9 cellular contexts compared by ENCODE assay signal in the genomic region with DNA sequence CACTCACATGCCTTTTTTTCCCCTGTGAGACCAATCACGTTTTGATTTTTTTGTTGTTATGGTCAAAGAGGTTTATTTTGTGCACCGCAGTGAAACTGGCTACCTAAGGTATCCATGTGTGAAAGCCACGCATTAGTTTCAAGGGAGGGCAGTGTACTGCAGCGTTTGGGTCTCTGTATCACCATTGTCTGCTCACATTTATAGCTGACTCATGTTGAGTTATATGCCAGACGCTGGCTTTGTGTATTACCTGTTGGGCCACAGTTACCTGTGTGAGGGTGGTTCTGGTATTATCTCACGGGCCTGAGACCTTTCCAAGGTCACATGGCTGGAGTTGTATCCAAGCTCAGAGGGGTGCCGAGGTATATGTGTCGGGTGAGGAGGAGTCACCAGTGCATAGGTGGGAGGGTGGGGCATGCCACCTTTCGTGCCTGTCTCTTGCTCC.
DNase-seq lines count a peak whose midpoint lies in the region; ATAC-seq, FAIRE-seq and TF ChIP-seq lines count a peak whose summit lies in the region.
"Had no signal": no experiment of that assay in that cellular context is flagged by ENCODE, and none has a peak within 500 bp of the region (broad histone marks: within the 10 kb centered on the region; RNA-seq: fewer than 3 reads in every experiment).

No MANE protein-coding gene starts in this region.

- 66 to 72% (median 68%) methylated on average over 5 to 9 of the region's 9 CpGs for WGBS in adrenal gland, 4 donors

- DNase-seq in adrenal gland = no peak
- DNase-seq in NOMO-1 (lab: John Stamatoyannopoulos, UW; ENCODE audit: unreplicated experiment in 2 of 2) = no peak
- no peak for DNase-seq in NCI-H226
- DNase-seq in GM03348 (ENCODE audit: low spot score) = no peak
- no peak for DNase-seq in H54 (ENCODE audit: insufficient read length, low spot score)

- H3K4me1 Mint-ChIP-seq in nephron = peaks cover 64% of the 10 kb centered on the region

- no peak overlapping the region for H3K4me3 Mint-ChIP-seq in nephron

- H3K4me1 ChIP-seq in adrenal gland (replicated peaks in 1 of 2) = peaks cover 0 to 35% of the 10 kb centered on the region in 2 donors

- peak overlapping the region; percentile 46 to 87 (median 82) for H3K27ac Mint-ChIP-seq in nephron

- peaks cover 11% of the 10 kb centered on the region for H3K27me3 Mint-ChIP-seq in nephron (ENCODE audit: low read depth)

- H3K36me3 Mint-ChIP-seq in nephron (ENCODE audit: low read depth) = no peaks in the 10 kb centered on the region

- TF ChIP-seq CTCF in adrenal gland (IDR thresholded peaks at IDR 0.05) = no peak
- no peak for TF ChIP-seq CTCF in nephron (IDR thresholded peaks at IDR 0.05; ENCODE audit: unreplicated experiment in 3 of 3)

- no peak for FAIRE-seq in H54 (lab: Jason Lieb, UNC)
- FAIRE-seq: endometrium had no signal

- no peak overlapping the region for H3K4me3 ChIP-seq in adrenal gland

- peak overlapping the region in 4 of 5 donors; percentile 32 to 77 (median 46) for H3K27ac ChIP-seq in adrenal gland

- no peak for TF ChIP-seq POLR2A in adrenal gland (IDR thresholded peaks at IDR 0.05)
- TF ChIP-seq POLR2A in H54 (IDR thresholded peaks at IDR 0.05; ENCODE audit: low read depth, low read length) = no peak

- intact Hi-C loops in adrenal gland (cut with DNase I) = no loop called here

- no peaks in the 10 kb centered on the region for H3K9me3 ChIP-seq in adrenal gland (replicated peaks in 1 of 3)

- ATAC-seq in GM18867 (IDR thresholded peaks at IDR 0.05; ENCODE audit: unreplicated experiment) = peak; percentile 59
- ATAC-seq in HG02884 (IDR thresholded peaks at IDR 0.05; ENCODE audit: unreplicated experiment) = peak; percentile 61

- H3K27me3 ChIP-seq in adrenal gland = no peaks in the 10 kb centered on the region

- H3K9me3 Mint-ChIP-seq in nephron = no peaks in the 10 kb centered on the region

- no peaks in the 10 kb centered on the region for H3K36me3 ChIP-seq in adrenal gland (replicated peaks in 1 of 2)
